Comparison of ENCODE assay signal across 26 cellular contexts in genomic region chr12:5870183-5870582, GRCh38.
"Had no signal": no experiment of that assay in that cellular context is flagged by ENCODE, and none has a peak within 500 bp of the region (broad histone marks: within the 10 kb centered on the region; RNA-seq: fewer than 3 reads in every experiment).

No MANE protein-coding gene starts in this region.

- ATAC-seq: activated CD4-positive, CD25-positive, alpha-beta regulatory T cell treated with anti-CD3 and anti-CD28 coated beads, Interleukin-2, amount 50 U/mL, for 24 hours; activated CD8-positive, alpha-beta T cell treated with anti-CD3 and anti-CD28 coated beads for 36 hours; activated T-cell treated with anti-CD3 and anti-CD28 coated beads, Interleukin-2, amount 50 U/mL, for 4 hours; activated T-helper 17 cell treated with anti-CD3 and anti-CD28 coated beads, Interleukin-2, amount 50 U/mL, for 72 hours; foreskin keratinocyte; gastrocnemius medialis; heart right ventricle; T-helper 17 cell had no signal

- DNase-seq: activated B cell treated with CpG ODN at 0.5 μM for 24 hours; activated CD4-positive, alpha-beta T cell treated with anti-CD3 and anti-CD28 coated beads for 48 hours; activated CD4-positive, alpha-beta T cell treated with anti-CD3 and anti-CD28 coated beads, Interleukin-2, amount 50 U/mL, for 1 hour; activated CD4-positive, alpha-beta T cell treated with anti-CD3 and anti-CD28 coated beads, Interleukin-2, amount 50 U/mL, for 48 hours; activated CD8-positive, alpha-beta memory T cell treated with anti-CD3 and anti-CD28 coated beads for 24 hours; activated CD8-positive, alpha-beta T cell treated with anti-CD3 and anti-CD28 coated beads for 36 hours; activated effector memory CD4-positive, alpha-beta T cell treated with Interleukin-2 at 50 U/mL for 16 hours; activated gamma-delta T cell treated with Interleukin-2 at 50 U/mL for 16 hours; activated naive CD4-positive, alpha-beta T cell treated with anti-CD3 and anti-CD28 coated beads, Interleukin-2, amount 50 U/mL, for 16 hours; activated naive CD4-positive, alpha-beta T cell treated with Interleukin-2 at 50 U/mL for 16 hours; activated T-cell treated with anti-CD3 and anti-CD28 coated beads, Interleukin-2, amount 50 U/mL, for 4 hours; amniotic stem cell; anterior cingulate cortex; brain microvascular endothelial cell; cortex of kidney; effector memory CD4-positive, alpha-beta T cell; endodermal cell; foreskin keratinocyte; gastrocnemius medialis; heart right ventricle; T-helper 1 cell; T-helper 17 cell; T1000; WERI-Rb-1 had no signal
